26 cellular contexts compared by ENCODE assay signal in the genomic region with DNA sequence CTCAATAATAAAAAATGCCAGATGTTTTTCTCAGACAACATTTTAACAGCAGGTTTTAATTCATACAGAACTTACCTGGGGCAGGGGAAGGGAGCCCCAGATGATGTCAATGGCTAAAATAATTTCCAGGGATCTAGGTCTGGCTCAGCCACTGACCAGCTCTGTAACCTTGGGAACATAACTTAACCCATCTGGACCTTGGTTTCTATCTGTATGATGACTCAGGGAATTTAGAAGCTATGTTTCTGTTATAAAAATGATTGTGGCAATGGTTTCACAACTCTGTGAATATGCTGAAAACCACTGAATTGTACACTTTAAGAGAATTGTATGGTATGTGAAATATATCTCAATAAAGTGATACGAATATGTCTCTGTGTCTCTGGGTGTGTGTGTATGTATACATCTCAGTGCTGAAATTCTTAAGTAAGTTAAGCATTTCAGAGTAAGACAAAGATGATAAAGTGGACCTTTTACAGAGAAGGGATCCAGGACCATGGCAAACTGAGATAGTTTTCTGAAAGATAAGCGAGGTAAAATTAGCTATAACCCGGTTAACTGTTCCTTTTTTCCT. TPM values are rescaled to one million over a fixed set of nuclear protein-coding genes. Genes with fewer than 3 reads are reported as not detected.
A peak's percentile ranks its signal among the peaks of the same experiment; 100 is the strongest.
DNase-seq lines count a peak whose midpoint lies in the region; ATAC-seq and TF ChIP-seq lines count a peak whose summit lies in the region.
"Had no signal": no experiment of that assay in that cellular context is flagged by ENCODE, and none has a peak within 500 bp of the region (broad histone marks: within the 10 kb centered on the region; RNA-seq: fewer than 3 reads in every experiment).

No MANE protein-coding gene starts in this region.

- H3K27me3 Mint-ChIP-seq in type B pancreatic cell (peaks cover 21% of the 10 kb centered on the region), WTC11 (ENCODE audit: low read depth) (peaks cover 21% of the 10 kb centered on the region)

- H3K4me3 Mint-ChIP-seq in type B pancreatic cell: peak overlapping the region; percentile 99
- no peak overlapping the region for H3K4me3 Mint-ChIP-seq in WTC11
- H3K4me3 Mint-ChIP-seq: activated naive CD8-positive, alpha-beta T cell treated with anti-CD3 and anti-CD28 coated beads, Interleukin-2, amount 10 ng/mL, durations not matched to agents 7 days and 5 days; endodermal cell; T-cell had no signal

- 95% methylated on average over 3 of the region's 3 CpGs for WGBS in mammary epithelial cell (ENCODE audit: low coverage, missing lambda C conversion rate)

- H2AFZ ChIP-seq in mammary epithelial cell (ENCODE audit: low read depth, low read length): no peak overlapping the region

- H3K27ac Mint-ChIP-seq in type B pancreatic cell (peak overlapping the region; percentile 86), WTC11 (no peak overlapping the region)
- H3K27ac Mint-ChIP-seq: activated naive CD8-positive, alpha-beta T cell treated with anti-CD3 and anti-CD28 coated beads, Interleukin-2, amount 10 ng/mL, durations not matched to agents 7 days and 5 days; endodermal cell; T-cell had no signal

- H3K9me3 Mint-ChIP-seq in type B pancreatic cell (no peaks in the 10 kb centered on the region), WTC11 (no peaks in the 10 kb centered on the region)
- H3K9me3 Mint-ChIP-seq: activated naive CD8-positive, alpha-beta T cell treated with anti-CD3 and anti-CD28 coated beads, Interleukin-2, amount 10 ng/mL, durations not matched to agents 7 days and 5 days; endodermal cell; T-cell had no signal

- intact Hi-C loops in mammary epithelial cell (cut with micrococcal nuclease): loop anchor here (5.0 kb wide), 1 partner anchor 577 kb away; no protein-coding TSS in a partner anchor
- intact Hi-C loops in breast epithelium (cut with DNase I; ENCODE audit: low total_unique reads): no loop called here

- POLR2A ChIA-PET in WTC11 (lab: Charles Lee): interaction anchor here (0.9 kb wide), 1 partner anchor 74 kb away, joined by 3 read pairs; no protein-coding TSS in a partner anchor

- H3K27ac ChIP-seq in mammary epithelial cell (ENCODE audit: insufficient read depth, low read depth, low read length) (no peak overlapping the region), breast epithelium (no peak overlapping the region), SK-N-MC (peak overlapping the region; percentile 96)
- H3K27ac ChIP-seq: 22Rv1; BLaER1 treated with 17β-estradiol and CSF1 and Interleukin-3, amounts not matched to agents 10 nM and 100 nM; body of pancreas; colonic mucosa; esophagus muscularis mucosa; heart left ventricle; prostate gland; upper lobe of left lung had no signal

- in situ Hi-C loops in mammary epithelial cell (cut with MboI; ENCODE audit: low sequenced_read_pairs in 2 of 2): loop anchor here (25.0 kb wide), 1 partner anchor 587 kb away; no protein-coding TSS in a partner anchor

- TF ChIP-seq POLR2A in breast epithelium (IDR thresholded peaks at IDR 0.05): no peak

- H4K20me1 ChIP-seq in mammary epithelial cell (ENCODE audit: insufficient read depth, low read length): no peaks in the 10 kb centered on the region
- H4K20me1 ChIP-seq: BLaER1 treated with 17β-estradiol and CSF1 and Interleukin-3, amounts not matched to agents 10 nM and 100 nM had no signal

- H3K4me1 Mint-ChIP-seq in type B pancreatic cell (ENCODE audit: unreplicated experiment) (peaks cover 19% of the 10 kb centered on the region), WTC11 (peaks cover 24% of the 10 kb centered on the region)

- H3K4me3 ChIP-seq in mammary epithelial cell (replicated peaks in 1 of 3; ENCODE audit: insufficient read depth in 1 of 3, low read depth in 2 of 3, low read length in 3 of 3): no peak overlapping the region
- no peak overlapping the region for H3K4me3 ChIP-seq in breast epithelium
- peak overlapping the region; percentile 99 for H3K4me3 ChIP-seq in SK-N-MC
- H3K4me3 ChIP-seq in fibroblast of mammary gland (ENCODE audit: control insufficient read depth, low read depth, low read length): no peak overlapping the region
- H3K4me3 ChIP-seq: BLaER1 treated with 17β-estradiol and CSF1 and Interleukin-3, amounts not matched to agents 10 nM and 100 nM; body of pancreas; colonic mucosa; esophagus muscularis mucosa; HAP-1; heart left ventricle; prostate gland; upper lobe of left lung had no signal

- no peaks in the 10 kb centered on the region for H3K36me3 Mint-ChIP-seq in type B pancreatic cell
- H3K36me3 Mint-ChIP-seq in WTC11: no peaks in the 10 kb centered on the region
- H3K36me3 Mint-ChIP-seq: activated naive CD8-positive, alpha-beta T cell treated with anti-CD3 and anti-CD28 coated beads, Interleukin-2, amount 10 ng/mL, durations not matched to agents 7 days and 5 days; T-cell had no signal

- DNase-seq in mammary epithelial cell: peak; percentile 21
- no peak for DNase-seq in breast epithelium (ENCODE audit: low spot score in 2 of 2)
- DNase-seq in SK-N-MC (ENCODE audit: low read depth, low spot score): no peak
- DNase-seq in fibroblast of mammary gland (ENCODE audit: low read depth): peak; percentile 76
- no peak for DNase-seq in type B pancreatic cell (ENCODE audit: extremely low spot score, unreplicated experiment)
- DNase-seq in NCI-H82 treated with DMSO at 0.1 percent for 48 hours (lab: John Stamatoyannopoulos, UW; ENCODE audit: unreplicated experiment): no peak
- no peak for DNase-seq in WTC11 (ENCODE audit: low spot score)
- DNase-seq in occipital lobe (lab: John Stamatoyannopoulos, UW): no peak
- DNase-seq: activated effector memory CD4-positive, alpha-beta T cell treated with anti-CD3 and anti-CD28 coated beads, Interleukin-2, amount 50 U/mL, for 16 hours; activated naive CD8-positive, alpha-beta T cell treated with anti-CD3 and anti-CD28 coated beads, Interleukin-2, amount 10 ng/mL, durations not matched to agents 7 days and 5 days; body of pancreas; colonic mucosa; DND-41; endodermal cell; heart left ventricle; left cardiac atrium; NCI-H146; NCI-H510A treated with DMSO at 0.1 percent for 48 hours; T-cell; upper lobe of left lung had no signal

- H3K79me2 ChIP-seq in mammary epithelial cell (ENCODE audit: insufficient read depth, low read length): no peaks in the 10 kb centered on the region

- ATAC-seq in WTC11: no peak
- ATAC-seq: body of pancreas, heart left ventricle, Panc1, T-cell had no signal

- dilution Hi-C loops in mammary epithelial cell (cut with HindIII; ENCODE audit: low sequenced_read_pairs): no loop called here

- H3K9me3 ChIP-seq in mammary epithelial cell (replicated peaks; ENCODE audit: insufficient read depth, low read length) (no peaks in the 10 kb centered on the region), breast epithelium (no peaks in the 10 kb centered on the region), SK-N-MC (ENCODE audit: low read depth, low read length) (no peaks in the 10 kb centered on the region)
- H3K9me3 ChIP-seq: body of pancreas, colonic mucosa, esophagus muscularis mucosa, HAP-1, heart left ventricle, prostate gland, upper lobe of left lung had no signal

- H3K27me3 ChIP-seq in mammary epithelial cell (ENCODE audit: insufficient read depth, low read length) (no peaks in the 10 kb centered on the region), breast epithelium (no peaks in the 10 kb centered on the region)
- H3K27me3 ChIP-seq: body of pancreas had no signal

- no peak overlapping the region for H3K4me2 ChIP-seq in mammary epithelial cell (ENCODE audit: insufficient read depth, low read depth, low read length)
- H3K4me2 ChIP-seq: BLaER1 treated with 17β-estradiol and CSF1 and Interleukin-3, amounts not matched to agents 10 nM and 100 nM had no signal

- H3K9ac ChIP-seq in mammary epithelial cell (ENCODE audit: insufficient read depth, low read length) (no peak overlapping the region), SK-N-MC (ENCODE audit: insufficient read length) (peak overlapping the region; percentile 73)
- H3K9ac ChIP-seq: BLaER1 treated with 17β-estradiol and CSF1 and Interleukin-3, amounts not matched to agents 10 nM and 100 nM had no signal

- CTCF ChIA-PET in mammary epithelial cell (lab: Charles Lee; ENCODE audit: low non-redundant PET) (no interaction called here), WTC11 (lab: Charles Lee) (interaction anchor here (0.7 to 2.2 kb wide), 2 partner anchors 202 to 382 kb away, joined by 3 to 11 read pairs; no protein-coding TSS in a partner anchor)

- H3K36me3 ChIP-seq in mammary epithelial cell (ENCODE audit: insufficient read depth, low read length) (no peaks in the 10 kb centered on the region), breast epithelium (no peaks in the 10 kb centered on the region), SK-N-MC (ENCODE audit: insufficient read depth, low read length) (no peaks in the 10 kb centered on the region)
- H3K36me3 ChIP-seq: BLaER1 treated with 17β-estradiol and CSF1 and Interleukin-3, amounts not matched to agents 10 nM and 100 nM; colonic mucosa; esophagus muscularis mucosa; HAP-1; heart left ventricle; prostate gland; upper lobe of left lung had no signal

- TF ChIP-seq CTCF in mammary epithelial cell (conservative IDR thresholded peaks at IDR 0.05 in 1 of 2, IDR thresholded peaks at IDR 0.05 in 1 of 2; ENCODE audit: extremely low read depth in 1 of 2, insufficient read depth in 1 of 2, low read depth in 1 of 2, low read length in 2 of 2): no peak
- TF ChIP-seq CTCF in breast epithelium (IDR thresholded peaks at IDR 0.05): no peak
- no peak for TF ChIP-seq CTCF in fibroblast of mammary gland (conservative IDR thresholded peaks at IDR 0.05; ENCODE audit: control insufficient read depth, insufficient read depth, low read depth, low read length)
- no peak for TF ChIP-seq CTCF in type B pancreatic cell (conservative IDR thresholded peaks at IDR 0.05)
- no peak for TF ChIP-seq CTCF in WTC11 (IDR thresholded peaks at IDR 0.05)

- no TSS peak for BruUV-seq in mammary epithelial cell (replicated peaks; lab: Mats Ljungman, UMichigan)

- H3K4me1 ChIP-seq in mammary epithelial cell (ENCODE audit: insufficient read depth, low read length) (peaks cover 9% of the 10 kb centered on the region), breast epithelium (no peaks in the 10 kb centered on the region)

TF ChIP-seq in WTC11, 78 proteins besides CTCF, POLR2A, EP300 and RAD21 (continues in another document):
- TF ChIP-seq, protein P1, sequence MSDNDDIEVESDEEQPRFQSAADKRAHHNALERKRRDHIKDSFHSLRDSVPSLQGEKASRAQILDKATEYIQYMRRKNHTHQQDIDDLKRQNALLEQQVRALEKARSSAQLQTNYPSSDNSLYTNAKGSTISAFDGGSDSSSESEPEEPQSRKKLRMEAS (CRISPR knock-in tag; IDR thresholded peaks at IDR 0.05): no peak
- TF ChIP-seq, protein P2, sequence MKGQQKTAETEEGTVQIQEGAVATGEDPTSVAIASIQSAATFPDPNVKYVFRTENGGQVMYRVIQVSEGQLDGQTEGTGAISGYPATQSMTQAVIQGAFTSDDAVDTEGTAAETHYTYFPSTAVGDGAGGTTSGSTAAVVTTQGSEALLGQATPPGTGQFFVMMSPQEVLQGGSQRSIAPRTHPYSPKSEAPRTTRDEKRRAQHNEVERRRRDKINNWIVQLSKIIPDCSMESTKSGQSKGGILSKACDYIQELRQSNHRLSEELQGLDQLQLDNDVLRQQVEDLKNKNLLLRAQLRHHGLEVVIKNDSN (CRISPR knock-in tag; IDR thresholded peaks at IDR 0.05): no peak

RNA-seq across cellular contexts. Expression of a gene that starts 2.9 kb away (rescaled TPM):
- total RNA-seq in mammary epithelial cell (under 1 TPM in 1 of 2 donors, not detected in 1; 0.40 TPM), breast epithelium (not detected), type B pancreatic cell (ENCODE audit: low replicate concordance) (10.0 and 35.9 TPM in 2 replicates), WTC11 (2021) (7.8 to 9.2 TPM (median 8.0 TPM) in 3 replicates), occipital lobe (186 TPM)
- 0.16 TPM for polyA plus RNA-seq in mammary epithelial cell
- not detected for polyA minus RNA-seq in mammary epithelial cell
- total RNA-seq: activated naive CD8-positive, alpha-beta T cell treated with anti-CD3 and anti-CD28 coated beads, Interleukin-2, amount 10 ng/mL, durations not matched to agents 7 days and 5 days; colonic mucosa; T-cell had no signal
- polyA plus RNA-seq: heart left ventricle had no signal

Comparison
In these comparisons a context has a peak if more than half of its experiments do, and no peak if none do; other contexts are left out.
1. DNase-seq: peak in mammary epithelial cell (single experiment) and fibroblast of mammary gland (single experiment); none in breast epithelium (0 of 2), SK-N-MC (single experiment), type B pancreatic cell (single experiment), NCI-H82 treated with DMSO at 0.1 percent for 48 hours (single experiment), WTC11 (single experiment) and occipital lobe (single experiment).